Comparison of ENCODE assay signal across 8 cellular contexts in genomic region chr10:17454181-17454800, GRCh38. TPM values are rescaled to one million over a fixed set of nuclear protein-coding genes. Genes with fewer than 3 reads are reported as not detected.
DNase-seq lines count a peak whose midpoint lies in the region; ATAC-seq and TF ChIP-seq lines count a peak whose summit lies in the region.

ST8SIA6 (minus strand) TSS chr10:17454595; CDS start chr10:17454255, 340 bp downstream.

- TF ChIP-seq CTCF in 22Rv1 (IDR thresholded peaks at IDR 0.05): peak; percentile 24; the same call in 1 of the 2 replicates

- H3K9me3 ChIP-seq in ectodermal cell (ENCODE audit: control insufficient read depth, low read length) (no peaks in the 10 kb centered on the region), mesodermal cell (ENCODE audit: control insufficient read depth, low read length) (peaks cover 16% of the 10 kb centered on the region)

- peak; percentile 56 for DNase-seq in activated CD4-positive, alpha-beta T cell treated with anti-CD3 and anti-CD28 coated beads for 48 hours
- peak; percentile 4 to 52 (median 29) for DNase-seq in stimulated activated naive CD4-positive, alpha-beta T cell (lab: John Stamatoyannopoulos, UW)
- no peak for DNase-seq in HK-2 (ENCODE audit: unreplicated experiment)

- H3K4me1 ChIP-seq in ectodermal cell (ENCODE audit: control insufficient read depth, insufficient read depth, low read length): no peaks in the 10 kb centered on the region
- H3K4me1 ChIP-seq in mesodermal cell (ENCODE audit: control insufficient read depth, insufficient read depth, low read length, poor library complexity, severe bottlenecking): peaks cover 3% of the 10 kb centered on the region

- H3K36me3 ChIP-seq in ectodermal cell (ENCODE audit: control insufficient read depth, insufficient read depth, low read length) (no peaks in the 10 kb centered on the region), mesodermal cell (ENCODE audit: control insufficient read depth, insufficient read depth, low read length) (no peaks in the 10 kb centered on the region)

- ATAC-seq in GM18870 (IDR thresholded peaks at IDR 0.05; ENCODE audit: unreplicated experiment) (peak; percentile 46), HG03521 (IDR thresholded peaks at IDR 0.05; ENCODE audit: unreplicated experiment) (peak; percentile 70)

- peaks cover 44% of the 10 kb centered on the region for H3K27me3 ChIP-seq in ectodermal cell (ENCODE audit: control insufficient read depth, insufficient read depth, low read length, poor library complexity, severe bottlenecking)

- H3K4me3 ChIP-seq in ectodermal cell (ENCODE audit: insufficient read depth, low read depth, low read length): peak within 1 kb of the TSS; percentile 54
- H3K4me3 ChIP-seq in mesodermal cell (ENCODE audit: extremely low read depth, insufficient read depth, low read length, poor library complexity, severe bottlenecking): peak within 1 kb of the TSS; percentile 39

- H3K27ac ChIP-seq in 22Rv1 (no peak within 1 kb of the TSS), ectodermal cell (ENCODE audit: insufficient read depth, low read depth, low read length, poor library complexity, severe bottlenecking) (peak within 1 kb of the TSS; percentile 12), mesodermal cell (ENCODE audit: low read depth, low read length, severe bottlenecking) (no peak within 1 kb of the TSS)

- 1% methylated on average over 82 of the region's 82 CpGs for WGBS in ectodermal cell, 2 experiments
- 0 to 2% methylated on average over 45 to 51 of the region's 82 CpGs for WGBS in mesodermal cell (ENCODE audit: insufficient coverage in 2 of 2), 2 experiments

RNA-seq across cellular contexts. Expression of gene ST8SIA6, which starts in this region (rescaled TPM):
- polyA plus RNA-seq in ectodermal cell (2013, experiment 1 of 4): 2.4 TPM
- 4.5 TPM for polyA plus RNA-seq in ectodermal cell (2013, experiment 2 of 4)
- 3.9 TPM for polyA plus RNA-seq in ectodermal cell (2013, experiment 3 of 4)
- 4.7 TPM for polyA plus RNA-seq in ectodermal cell (2013, experiment 4 of 4)
- 0.48 TPM for polyA plus RNA-seq in mesodermal cell (2013, experiment 1 of 2)
- 0.25 TPM for polyA plus RNA-seq in mesodermal cell (2013, experiment 2 of 2)
